ENCODE assay signal across 19 cellular contexts in genomic region chr21:41836166-41837015, GRCh38. TPM values are rescaled to one million over a fixed set of nuclear protein-coding genes. Genes with fewer than 3 reads are reported as not detected.
A peak's percentile ranks its signal among the peaks of the same experiment; 100 is the strongest.
DNase-seq lines count a peak whose midpoint lies in the region; ATAC-seq and TF ChIP-seq lines count a peak whose summit lies in the region.
"Had no signal": no experiment of that assay in that cellular context is flagged by ENCODE, and none has a peak within 500 bp of the region (broad histone marks: within the 10 kb centered on the region; RNA-seq: fewer than 3 reads in every experiment).

No MANE protein-coding gene starts in this region.

- DNase-seq in activated naive CD4-positive, alpha-beta T cell treated with anti-CD3 and anti-CD28 coated beads, Interleukin-2, amount 10 ng/mL, durations not matched to agents 7 days and 5 days, result peak; percentile 13
- DNase-seq in activated naive CD4-positive, alpha-beta T cell treated with anti-CD3 and anti-CD28 coated beads for 36 hours, result no peak
- DNase-seq in germinal center (ENCODE audit: low spot score), result peak; percentile 34
- DNase-seq in upper lobe of right lung, result peak; percentile 52
- no peak for DNase-seq in NCI-H526 treated with DMSO at 0.1 percent for 48 hours (lab: John Stamatoyannopoulos, UW)
- DNase-seq in left colon, result no peak
- DNase-seq: activated CD8-positive, alpha-beta T cell treated with anti-CD3 and anti-CD28 coated beads, Interleukin-2, amount 10 ng/mL, durations not matched to agents 7 days and 5 days; activated naive CD8-positive, alpha-beta T cell treated with anti-CD3 and anti-CD28 coated beads, Interleukin-2, amount 50 U/mL, for 24 hours; C1 segment of cervical spinal cord; erythroblast; foreskin melanocyte; kidney glomerular epithelial cell; NCI-H1105 treated with DMSO at 0.1 percent for 48 hours; NCI-H510A had no signal

- peaks cover 90% of the 10 kb centered on the region for H3K4me1 ChIP-seq in OCI-LY1 (ENCODE audit: insufficient read depth, low read length, severe bottlenecking)
- H3K4me1 ChIP-seq in upper lobe of right lung, result no peaks in the 10 kb centered on the region
- H3K4me1 ChIP-seq: A549 had no signal

- no peaks in the 10 kb centered on the region for H3F3A ChIP-seq in OCI-LY1 (ENCODE audit: insufficient read depth, low read length)

- peak overlapping the region; percentile 94 for H3K27ac ChIP-seq in OCI-LY1 (ENCODE audit: low read depth, low read length, poor library complexity, severe bottlenecking)
- H3K27ac ChIP-seq in upper lobe of right lung, result no peak overlapping the region
- H3K27ac ChIP-seq: A549 had no signal

- H3K36me3 ChIP-seq in OCI-LY1 (ENCODE audit: insufficient read depth, low read length) (peaks cover 91% of the 10 kb centered on the region), upper lobe of right lung (peaks cover 47% of the 10 kb centered on the region)

- no peaks in the 10 kb centered on the region for H3K27me3 ChIP-seq in OCI-LY1 (ENCODE audit: insufficient read depth, low read length)
- H3K27me3 ChIP-seq in upper lobe of right lung, result no peaks in the 10 kb centered on the region

- no peaks in the 10 kb centered on the region for H3K9me2 ChIP-seq in OCI-LY1 (ENCODE audit: low read depth, low read length)

- H3K4me3 ChIP-seq in OCI-LY1 (ENCODE audit: low read depth, low read length, poor library complexity, severe bottlenecking) (peak overlapping the region; percentile 68), upper lobe of right lung (no peak overlapping the region)
- H3K4me3 ChIP-seq: A549 had no signal

- no peaks in the 10 kb centered on the region for H3K27me3 Mint-ChIP-seq in activated naive CD4-positive, alpha-beta T cell treated with anti-CD3 and anti-CD28 coated beads, Interleukin-2, amount 10 ng/mL, durations not matched to agents 7 days and 5 days
- H3K27me3 Mint-ChIP-seq in activated naive CD4-positive, alpha-beta T cell treated with anti-CD3 and anti-CD28 coated beads for 36 hours (ENCODE audit: low read depth), result no peaks in the 10 kb centered on the region
- H3K27me3 Mint-ChIP-seq: activated naive CD8-positive, alpha-beta T cell treated with anti-CD3 and anti-CD28 coated beads, Interleukin-2, amount 50 U/mL, for 24 hours; natural killer cell treated with Interleukin-12 subunit alpha and Interleukin-12 subunit beta and Interleukin-15 and Interleukin-18, amount 100 ng/mL, for 72 hours had no signal

- CTCF ChIA-PET in activated naive CD4-positive, alpha-beta T cell treated with anti-CD3 and anti-CD28 coated beads, Interleukin-2, amount 10 ng/mL, durations not matched to agents 7 days and 5 days (lab: Charles Lee), result no interaction called here
- CTCF ChIA-PET in activated naive CD4-positive, alpha-beta T cell treated with anti-CD3 and anti-CD28 coated beads for 36 hours (lab: Charles Lee), result no interaction called here

- no peak overlapping the region for H2AFZ ChIP-seq in OCI-LY1 (ENCODE audit: low read length)

- H3K9ac ChIP-seq in OCI-LY1 (ENCODE audit: low read length), result peak overlapping the region; percentile 81

- H3K4me3 Mint-ChIP-seq in activated naive CD4-positive, alpha-beta T cell treated with anti-CD3 and anti-CD28 coated beads, Interleukin-2, amount 10 ng/mL, durations not matched to agents 7 days and 5 days, result no peak overlapping the region
- no peak overlapping the region for H3K4me3 Mint-ChIP-seq in activated naive CD4-positive, alpha-beta T cell treated with anti-CD3 and anti-CD28 coated beads for 36 hours
- H3K4me3 Mint-ChIP-seq: activated CD8-positive, alpha-beta T cell treated with anti-CD3 and anti-CD28 coated beads, Interleukin-2, amount 10 ng/mL, durations not matched to agents 7 days and 5 days; activated naive CD8-positive, alpha-beta T cell treated with anti-CD3 and anti-CD28 coated beads, Interleukin-2, amount 50 U/mL, for 24 hours; natural killer cell treated with Interleukin-12 subunit alpha and Interleukin-12 subunit beta and Interleukin-15 and Interleukin-18, amount 100 ng/mL, for 72 hours had no signal

- peaks cover 14% of the 10 kb centered on the region for H3K79me2 ChIP-seq in OCI-LY1 (ENCODE audit: insufficient read depth, low read length)

- ATAC-seq in upper lobe of right lung (no peak), left colon (no peak), GM21619 (IDR thresholded peaks at IDR 0.05; ENCODE audit: unreplicated experiment) (no peak)
- ATAC-seq: A549; activated CD8-positive, alpha-beta T cell treated with anti-CD3 and anti-CD28 coated beads, Interleukin-2, amount 10 ng/mL, durations not matched to agents 7 days and 5 days; activated naive CD8-positive, alpha-beta T cell treated with anti-CD3 and anti-CD28 coated beads, Interleukin-2, amount 50 U/mL, for 24 hours; natural killer cell treated with Interleukin-12 subunit alpha and Interleukin-12 subunit beta and Interleukin-15 and Interleukin-18, amount 100 ng/mL, for 72 hours; Right ventricle myocardium inferior had no signal

- TF ChIP-seq CTCF in OCI-LY1 (IDR thresholded peaks at IDR 0.05; ENCODE audit: low read length), result no peak
- TF ChIP-seq CTCF in upper lobe of right lung (IDR thresholded peaks at IDR 0.05), result no peak

- H3K9me3 Mint-ChIP-seq in activated naive CD4-positive, alpha-beta T cell treated with anti-CD3 and anti-CD28 coated beads, Interleukin-2, amount 10 ng/mL, durations not matched to agents 7 days and 5 days, result peaks cover 4% of the 10 kb centered on the region
- peaks cover 8% of the 10 kb centered on the region for H3K9me3 Mint-ChIP-seq in activated naive CD4-positive, alpha-beta T cell treated with anti-CD3 and anti-CD28 coated beads for 36 hours

- peaks cover 6% of the 10 kb centered on the region for H3K9me3 ChIP-seq in OCI-LY1 (ENCODE audit: low read length)
- no peaks in the 10 kb centered on the region for H3K9me3 ChIP-seq in upper lobe of right lung

- peak overlapping the region; percentile 86 for H3K4me2 ChIP-seq in OCI-LY1 (ENCODE audit: low read length)
- H3K4me2 ChIP-seq: A549 had no signal

- peaks cover 2% of the 10 kb centered on the region for H3K4me1 Mint-ChIP-seq in activated naive CD4-positive, alpha-beta T cell treated with anti-CD3 and anti-CD28 coated beads, Interleukin-2, amount 10 ng/mL, durations not matched to agents 7 days and 5 days
- no peaks in the 10 kb centered on the region for H3K4me1 Mint-ChIP-seq in activated naive CD4-positive, alpha-beta T cell treated with anti-CD3 and anti-CD28 coated beads for 36 hours (ENCODE audit: low read depth)
- H3K4me1 Mint-ChIP-seq: activated naive CD8-positive, alpha-beta T cell treated with anti-CD3 and anti-CD28 coated beads, Interleukin-2, amount 50 U/mL, for 24 hours had no signal

- intact Hi-C loops in activated naive CD4-positive, alpha-beta T cell treated with anti-CD3 and anti-CD28 coated beads for 36 hours (cut with micrococcal nuclease), result no loop called here
- intact Hi-C loops in upper lobe of right lung (cut with DNase I) (no loop called here), left colon (cut with DNase I, micrococcal nuclease) (no loop called here)

- peaks cover 22% of the 10 kb centered on the region for H3K36me3 Mint-ChIP-seq in activated naive CD4-positive, alpha-beta T cell treated with anti-CD3 and anti-CD28 coated beads, Interleukin-2, amount 10 ng/mL, durations not matched to agents 7 days and 5 days
- H3K36me3 Mint-ChIP-seq in activated naive CD4-positive, alpha-beta T cell treated with anti-CD3 and anti-CD28 coated beads for 36 hours (ENCODE audit: low read depth), result peaks cover 26% of the 10 kb centered on the region

- no peaks in the 10 kb centered on the region for H4K20me1 ChIP-seq in OCI-LY1 (ENCODE audit: insufficient read depth, low read length)

- peak overlapping the region; percentile 33 for H3K27ac Mint-ChIP-seq in activated naive CD4-positive, alpha-beta T cell treated with anti-CD3 and anti-CD28 coated beads, Interleukin-2, amount 10 ng/mL, durations not matched to agents 7 days and 5 days
- H3K27ac Mint-ChIP-seq in activated naive CD4-positive, alpha-beta T cell treated with anti-CD3 and anti-CD28 coated beads for 36 hours, result no peak overlapping the region
- H3K27ac Mint-ChIP-seq: activated CD8-positive, alpha-beta T cell treated with anti-CD3 and anti-CD28 coated beads, Interleukin-2, amount 10 ng/mL, durations not matched to agents 7 days and 5 days; activated naive CD8-positive, alpha-beta T cell treated with anti-CD3 and anti-CD28 coated beads, Interleukin-2, amount 50 U/mL, for 24 hours; natural killer cell treated with Interleukin-12 subunit alpha and Interleukin-12 subunit beta and Interleukin-15 and Interleukin-18, amount 100 ng/mL, for 72 hours had no signal

RNA-seq across cellular contexts. Expression of gene PRDM15, which starts 42.8 kb away (rescaled TPM):
- total RNA-seq in activated naive CD4-positive, alpha-beta T cell treated with anti-CD3 and anti-CD28 coated beads for 36 hours, result 1 to 10 TPM; 9.6 to 9.8 TPM
- 7.4 TPM for total RNA-seq in upper lobe of right lung
- total RNA-seq in left colon, result 1 to 10 TPM; 5.1 to 7.8 TPM

Comparison
In these comparisons a context has a peak if more than half of its experiments do, and no peak if none do; other contexts are left out.
1. DNase-seq: peak in activated naive CD4-positive, alpha-beta T cell treated with anti-CD3 and anti-CD28 coated beads, Interleukin-2, amount 10 ng/mL, durations not matched to agents 7 days and 5 days (single experiment), germinal center (single experiment) and upper lobe of right lung (single experiment); none in activated naive CD4-positive, alpha-beta T cell treated with anti-CD3 and anti-CD28 coated beads for 36 hours (single experiment), NCI-H526 treated with DMSO at 0.1 percent for 48 hours (single experiment) and left colon (0 of 2).